In the genomic region with DNA sequence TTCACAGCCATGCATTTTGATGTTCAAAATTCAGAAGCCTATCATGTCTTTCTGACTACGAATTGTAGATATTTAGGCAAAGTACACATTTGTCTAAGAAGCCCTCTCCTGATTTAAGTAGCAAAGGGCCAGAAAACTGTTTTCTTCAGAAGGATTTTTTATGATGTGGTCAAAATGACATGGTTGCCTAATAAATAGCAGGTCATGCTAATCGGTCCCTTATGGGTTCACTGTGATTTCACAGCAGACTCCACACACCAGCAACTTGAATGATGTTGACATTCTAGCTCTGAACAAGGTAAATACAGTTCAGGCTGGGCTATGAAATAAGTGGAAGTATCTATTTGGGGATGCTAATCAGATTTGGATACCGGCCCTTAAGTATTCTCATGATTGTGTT, we compare ENCODE assay signal across 24 cellular contexts.
"Had no signal": no experiment of that assay in that cellular context is flagged by ENCODE, and none has a peak within 500 bp of the region (broad histone marks: within the 10 kb centered on the region; RNA-seq: fewer than 3 reads in every experiment).

No MANE protein-coding gene starts in this region.

- H3K4me1 ChIP-seq: breast epithelium, foreskin keratinocyte, thyroid gland, upper lobe of left lung had no signal

- H3K27ac ChIP-seq: breast epithelium, esophagus muscularis mucosa, foreskin keratinocyte, heart left ventricle, neutrophil, stomach, thyroid gland, upper lobe of left lung had no signal

- H3K36me3 ChIP-seq: breast epithelium, esophagus muscularis mucosa, heart left ventricle, neutrophil, stomach, thyroid gland, upper lobe of left lung had no signal

- H3K27me3 ChIP-seq: breast epithelium, esophagus muscularis mucosa, foreskin keratinocyte, neutrophil, stomach, thyroid gland, upper lobe of left lung had no signal

- H3K9me3 ChIP-seq: breast epithelium, esophagus muscularis mucosa, heart left ventricle, neutrophil, stomach, thyroid gland, upper lobe of left lung had no signal

- H3K4me2 ChIP-seq: smooth muscle cell had no signal

- DNase-seq: activated B cell treated with CpG ODN at 0.5 μM for 24 hours; activated CD8-positive, alpha-beta memory T cell treated with anti-CD3 and anti-CD28 coated beads, Interleukin-2, amount 10 ng/mL, durations not matched to agents 7 days and 5 days; activated CD8-positive, alpha-beta T cell treated with anti-CD3 and anti-CD28 coated beads, Interleukin-2, amount 10 ng/mL, durations not matched to agents 7 days and 5 days; activated naive CD4-positive, alpha-beta T cell; activated T-cell treated with anti-CD3 and anti-CD28 coated beads, Interleukin-2, amount 50 U/mL, for 48 hours; central memory CD4-positive, alpha-beta T cell; endodermal cell; foreskin keratinocyte; heart left ventricle; hypothalamus; immature natural killer cell; kidney; left colon; naive B cell; nephron progenitor cell; stimulated activated CD4-positive, alpha-beta T cell treated with anti-CD3 and anti-CD28 coated beads, Interleukin-1b, Interleukin-23, amount 100 ng/mL, for 48 hours; stimulated activated naive B cell treated with anti-CD40 and anti-IgM and Interleukin-4, amounts not matched to agents 10 μg/mL and 1 μg/mL and 100 μg/mL, for 72 hours; stomach; thyroid gland; upper lobe of left lung had no signal

- H3K4me3 ChIP-seq: breast epithelium, esophagus muscularis mucosa, heart left ventricle, smooth muscle cell, stomach, thyroid gland, upper lobe of left lung had no signal
